20 cellular contexts compared by ENCODE assay signal in the genomic region with DNA sequence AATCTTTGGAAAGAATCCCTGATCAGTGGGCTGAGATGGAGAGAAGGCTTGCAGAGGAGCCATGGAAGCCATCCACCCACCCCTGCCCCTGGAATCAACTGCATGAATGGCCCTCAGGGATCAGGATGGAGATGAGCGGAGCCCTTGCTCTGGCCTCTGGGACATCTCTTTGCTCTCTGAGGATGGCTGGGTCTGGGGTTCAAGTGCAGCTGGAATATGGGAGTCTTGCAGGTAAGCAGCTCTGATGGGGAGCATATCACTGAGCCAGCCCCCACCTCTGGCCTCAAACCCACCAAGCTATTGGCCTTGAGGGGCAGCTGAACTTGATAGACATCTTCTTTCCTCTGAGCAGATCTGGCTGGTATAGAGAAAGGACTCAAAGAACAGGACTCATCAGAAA.
A peak's percentile ranks its signal among the peaks of the same experiment; 100 is the strongest.
DNase-seq lines count a peak whose midpoint lies in the region; ATAC-seq and TF ChIP-seq lines count a peak whose summit lies in the region.
"Had no signal": no experiment of that assay in that cellular context is flagged by ENCODE, and none has a peak within 500 bp of the region (broad histone marks: within the 10 kb centered on the region; RNA-seq: fewer than 3 reads in every experiment).

No MANE protein-coding gene starts in this region.

- no peaks in the 10 kb centered on the region for H3K9me3 Mint-ChIP-seq in natural killer cell treated with Interleukin-12 subunit alpha and Interleukin-12 subunit beta and Interleukin-15 and Interleukin-18, amount 100 ng/mL, for 72 hours
- H3K9me3 Mint-ChIP-seq in natural killer cell (no peaks in the 10 kb centered on the region), chondrocyte (ENCODE audit: low read depth) (no peaks in the 10 kb centered on the region)
- H3K9me3 Mint-ChIP-seq: CD8-positive, alpha-beta T cell had no signal

- peaks cover 0 to 7% (median 0%) of the 10 kb centered on the region in 6 donors for H3K4me1 ChIP-seq in spleen
- H3K4me1 ChIP-seq: A549, BE2C, Caco-2 had no signal

- intact Hi-C loops in natural killer cell (cut with micrococcal nuclease) (no loop called here), spleen (cut with DNase I; ENCODE audit: low total_unique reads) (no loop called here)

- H3K27ac Mint-ChIP-seq in natural killer cell treated with Interleukin-12 subunit alpha and Interleukin-12 subunit beta and Interleukin-15 and Interleukin-18, amount 100 ng/mL, for 72 hours = no peak overlapping the region
- H3K27ac Mint-ChIP-seq in natural killer cell (no peak overlapping the region), chondrocyte (ENCODE audit: unreplicated experiment) (no peak overlapping the region)
- H3K27ac Mint-ChIP-seq: CD4-positive, CD25-positive, alpha-beta regulatory T cell; CD8-positive, alpha-beta T cell had no signal

- H3K4me3 Mint-ChIP-seq in natural killer cell treated with Interleukin-12 subunit alpha and Interleukin-12 subunit beta and Interleukin-15 and Interleukin-18, amount 100 ng/mL, for 72 hours = no peak overlapping the region
- no peak overlapping the region for H3K4me3 Mint-ChIP-seq in natural killer cell
- no peak overlapping the region for H3K4me3 Mint-ChIP-seq in chondrocyte (ENCODE audit: unreplicated experiment)
- H3K4me3 Mint-ChIP-seq: CD4-positive, CD25-positive, alpha-beta regulatory T cell; CD8-positive, alpha-beta T cell had no signal

- H3K36me3 ChIP-seq in spleen = no peaks in the 10 kb centered on the region
- H3K36me3 ChIP-seq: BE2C had no signal

- no peaks in the 10 kb centered on the region for H3K4me1 Mint-ChIP-seq in natural killer cell treated with Interleukin-12 subunit alpha and Interleukin-12 subunit beta and Interleukin-15 and Interleukin-18, amount 100 ng/mL, for 72 hours (ENCODE audit: low read depth in 2 of 2)
- H3K4me1 Mint-ChIP-seq in natural killer cell (no peaks in the 10 kb centered on the region), chondrocyte (ENCODE audit: low read depth) (peaks cover 4% of the 10 kb centered on the region)
- H3K4me1 Mint-ChIP-seq: CD4-positive, CD25-positive, alpha-beta regulatory T cell had no signal

- ATAC-seq in natural killer cell treated with Interleukin-12 subunit alpha and Interleukin-12 subunit beta and Interleukin-15 and Interleukin-18, amount 100 ng/mL, for 72 hours = no peak
- ATAC-seq in natural killer cell (no peak), HG03039 (IDR thresholded peaks at IDR 0.05; ENCODE audit: unreplicated experiment) (no peak)
- ATAC-seq: CD8-positive, alpha-beta T cell had no signal

- H3K4me3 ChIP-seq in spleen = no peak overlapping the region
- H3K4me3 ChIP-seq: A549, GM23248 had no signal

- peaks cover 0 to 3% of the 10 kb centered on the region in 2 donors for H3K27me3 Mint-ChIP-seq in natural killer cell treated with Interleukin-12 subunit alpha and Interleukin-12 subunit beta and Interleukin-15 and Interleukin-18, amount 100 ng/mL, for 72 hours
- H3K27me3 Mint-ChIP-seq in natural killer cell (ENCODE audit: low read depth in 2 of 2) (peaks cover 0 to 2% of the 10 kb centered on the region in 2 donors), chondrocyte (ENCODE audit: low read depth) (no peaks in the 10 kb centered on the region)

- peak; percentile 28 for DNase-seq in natural killer cell treated with Interleukin-12 subunit alpha and Interleukin-12 subunit beta and Interleukin-15 and Interleukin-18, amount 100 ng/mL, for 72 hours (ENCODE audit: low spot score)
- no peak for DNase-seq in natural killer cell
- DNase-seq in chondrocyte (ENCODE audit: low spot score) = peak; percentile 36
- peak; percentile 27 for DNase-seq in spleen
- DNase-seq in stimulated activated naive CD4-positive, alpha-beta T cell (lab: John Stamatoyannopoulos, UW) = no peak
- DNase-seq: 8988T; ACHN; AML-193; BE2C; CD4-positive, CD25-positive, alpha-beta regulatory T cell; CD8-positive, alpha-beta T cell; DMS153; DND-41; GM23248; H7; HCEC 1CT had no signal

- 91 to 100% (median 98%) methylated on average over 1 of the region's 1 CpG for WGBS in spleen, 5 donors

- H3K9me3 ChIP-seq in spleen = no peaks in the 10 kb centered on the region
- H3K9me3 ChIP-seq: A549, BE2C, Caco-2 had no signal

- TF ChIP-seq POLR2A in spleen (IDR thresholded peaks at IDR 0.05) = no peak

- no peak overlapping the region for H3K27ac ChIP-seq in spleen
- H3K27ac ChIP-seq: A549, C4-2B, GM23248 had no signal

- TF ChIP-seq CTCF in natural killer cell (IDR thresholded peaks at IDR 0.05) = no peak
- TF ChIP-seq CTCF in chondrocyte (IDR thresholded peaks at IDR 0.05) = no peak
- no peak for TF ChIP-seq CTCF in spleen (IDR thresholded peaks at IDR 0.05 in 8 of 11, conservative IDR thresholded peaks at IDR 0.05 in 3 of 11)

- no peaks in the 10 kb centered on the region for H3K27me3 ChIP-seq in spleen (replicated peaks in 1 of 7)
- H3K27me3 ChIP-seq: BE2C had no signal

- H3K36me3 Mint-ChIP-seq in natural killer cell treated with Interleukin-12 subunit alpha and Interleukin-12 subunit beta and Interleukin-15 and Interleukin-18, amount 100 ng/mL, for 72 hours = no peaks in the 10 kb centered on the region
- H3K36me3 Mint-ChIP-seq in natural killer cell (no peaks in the 10 kb centered on the region), chondrocyte (ENCODE audit: low read depth) (no peaks in the 10 kb centered on the region)
- H3K36me3 Mint-ChIP-seq: CD4-positive, CD25-positive, alpha-beta regulatory T cell; CD8-positive, alpha-beta T cell had no signal

Comparison
In these comparisons a context has a peak if more than half of its experiments do, and no peak if none do; other contexts are left out.
1. DNase-seq: peak in natural killer cell treated with Interleukin-12 subunit alpha and Interleukin-12 subunit beta and Interleukin-15 and Interleukin-18, amount 100 ng/mL, for 72 hours (single experiment), chondrocyte (single experiment) and spleen (single experiment); none in natural killer cell (single experiment) and stimulated activated naive CD4-positive, alpha-beta T cell (0 of 6).